1 cellular context compared by ENCODE assay signal in genomic region chr15:43928152-43928551, GRCh38.
TF ChIP-seq lines count a peak whose summit lies in the region.

No MANE protein-coding gene starts in this region.

TF ChIP-seq in H1, 55 proteins besides CTCF, POLR2A, EP300 and RAD21 (continued from another document):
- TF ChIP-seq ATF3 (IDR thresholded peaks at IDR 0.05; ENCODE audit: insufficient read depth, low read depth, low read length), result no peak
- no peak for TF ChIP-seq SUZ12 (IDR thresholded peaks at IDR 0.05; ENCODE audit: low read length)
- no peak for TF ChIP-seq GTF2F1 (IDR thresholded peaks at IDR 0.05; ENCODE audit: borderline replicate concordance, low read depth, low read length)
- no peak for TF ChIP-seq SIRT6 (IDR thresholded peaks at IDR 0.05; ENCODE audit: low read length)
- peak; percentile 94 for TF ChIP-seq NANOG (IDR thresholded peaks at IDR 0.05; ENCODE audit: insufficient read depth, low read depth, low read length, poor library complexity, severe bottlenecking)
- no peak for TF ChIP-seq PHF8 (conservative IDR thresholded peaks at IDR 0.05; ENCODE audit: low read depth, low read length)
- peak; percentile 59; the same call in 1 of the 2 replicates for TF ChIP-seq TEAD4 (IDR thresholded peaks at IDR 0.05; ENCODE audit: low read depth, low read length)
- no peak for TF ChIP-seq JUND (IDR thresholded peaks at IDR 0.05; ENCODE audit: low read length)
- TF ChIP-seq TBP (IDR thresholded peaks at IDR 0.05; ENCODE audit: low read depth, low read length), result peak; percentile 48; the same call in 1 of the 2 replicates
- no peak for TF ChIP-seq ATF2 (IDR thresholded peaks at IDR 0.05; ENCODE audit: low read length)
- TF ChIP-seq MAFK (IDR thresholded peaks at IDR 0.05; ENCODE audit: low read depth, low read length), result no peak
- TF ChIP-seq ZNF274 (IDR thresholded peaks at IDR 0.05; ENCODE audit: borderline replicate concordance, extremely low read depth, low read length), result no peak
- TF ChIP-seq TAF7 (optimal IDR thresholded peaks at IDR 0.05; ENCODE audit: borderline replicate concordance, low read depth, low read length), result no peak
- no peak for TF ChIP-seq CBX5 (IDR thresholded peaks at IDR 0.05; ENCODE audit: low read depth, low read length)
- no peak for TF ChIP-seq TAF1 (IDR thresholded peaks at IDR 0.05; ENCODE audit: low read depth, low read length)
- TF ChIP-seq SRF (IDR thresholded peaks at IDR 0.05; ENCODE audit: low read depth, low read length), result no peak
- peak; percentile 64 for TF ChIP-seq ASH2L (IDR thresholded peaks at IDR 0.05; ENCODE audit: low read length)
- TF ChIP-seq RNF2 (IDR thresholded peaks at IDR 0.05; ENCODE audit: borderline replicate concordance, low read depth, low read length, missing control alignments, poor library complexity, severe bottlenecking), result no peak
- peak; percentile 42 for TF ChIP-seq POLR2AphosphoS5 (IDR thresholded peaks at IDR 0.05; ENCODE audit: low read depth, low read length)
- no peak for TF ChIP-seq RBBP5 (IDR thresholded peaks at IDR 0.05; ENCODE audit: borderline replicate concordance, low read depth, low read length)
- no peak for TF ChIP-seq USF2 (IDR thresholded peaks at IDR 0.05; ENCODE audit: low read length)
- peak; percentile 39; the same call in 1 of the 2 replicates for TF ChIP-seq BACH1 (IDR thresholded peaks at IDR 0.05; ENCODE audit: low read length)
- TF ChIP-seq SIX5 (IDR thresholded peaks at IDR 0.05; ENCODE audit: low read depth, low read length), result no peak
- peak; percentile 17 for TF ChIP-seq EZH2 (IDR thresholded peaks at IDR 0.05; ENCODE audit: low read depth, low read length, severe bottlenecking)
- TF ChIP-seq E2F6 (IDR thresholded peaks at IDR 0.05), result no peak; the same call in 1 of the 2 replicates
- no peak for TF ChIP-seq CHD1 (IDR thresholded peaks at IDR 0.05; ENCODE audit: low read depth, low read length)
- no peak for TF ChIP-seq KDM5A (IDR thresholded peaks at IDR 0.05; ENCODE audit: low read length)
- no peak for TF ChIP-seq BRCA1 (IDR thresholded peaks at IDR 0.05; ENCODE audit: low read depth, low read length)
- no peak for TF ChIP-seq SAP30 (IDR thresholded peaks at IDR 0.05; ENCODE audit: insufficient read depth, insufficient replicate concordance, low read length)
- 0 out of 2 replicates have a peak, but pooled peaks have one; percentile 18 for TF ChIP-seq KDM1A (IDR thresholded peaks at IDR 0.05; ENCODE audit: borderline replicate concordance, low read length)
- TF ChIP-seq CHD7 (IDR thresholded peaks at IDR 0.05; ENCODE audit: insufficient replicate concordance, low read length), result peak; percentile 87
- no peak; the same call in 1 of the 2 replicates for TF ChIP-seq GABPA (IDR thresholded peaks at IDR 0.05; ENCODE audit: borderline replicate concordance, insufficient read depth, low read length)
- TF ChIP-seq SP2 (IDR thresholded peaks at IDR 0.05; ENCODE audit: low read length), result no peak
- TF ChIP-seq CBX8 (IDR thresholded peaks at IDR 0.05; ENCODE audit: borderline replicate concordance, low read depth, low read length), result no peak
- TF ChIP-seq RXRA (IDR thresholded peaks at IDR 0.05; ENCODE audit: insufficient read depth, low read depth, low read length), result no peak
- TF ChIP-seq CHD2 (IDR thresholded peaks at IDR 0.05; ENCODE audit: low read length), result peak; percentile 4; the same call in 1 of the 2 replicates
- TF ChIP-seq CTBP2 (IDR thresholded peaks at IDR 0.05; ENCODE audit: borderline replicate concordance, insufficient read depth, insufficient read length, low read length), result no peak
- TF ChIP-seq JUN (IDR thresholded peaks at IDR 0.05; ENCODE audit: low read depth, low read length), result no peak
